1 cellular context compared by ENCODE assay signal in the genomic region with DNA sequence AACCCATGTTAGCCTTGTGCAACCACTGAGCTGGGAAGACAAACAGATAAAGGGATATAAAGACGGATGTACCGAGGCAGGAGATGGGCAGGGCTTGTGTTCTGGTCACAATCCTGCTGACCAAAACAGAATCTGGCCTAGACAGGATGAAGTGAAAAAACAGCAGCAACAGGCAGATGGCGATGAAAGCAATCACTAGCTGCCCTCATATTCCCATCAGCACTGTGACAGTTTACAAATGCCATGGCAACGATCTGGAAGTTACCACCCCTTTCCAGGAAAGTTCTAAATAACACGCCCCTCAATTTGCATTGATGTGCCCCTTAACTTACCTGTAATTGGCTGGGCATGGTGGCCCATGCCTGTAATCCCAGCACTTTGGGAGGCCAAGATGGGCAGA.
TF ChIP-seq lines count a peak whose summit lies in the region.

No MANE protein-coding gene starts in this region.

TF ChIP-seq in H1, 55 proteins besides CTCF, POLR2A, EP300 and RAD21 (continued from another document):
- no peak for TF ChIP-seq SIN3A (conservative IDR thresholded peaks at IDR 0.05 in 1 of 2, IDR thresholded peaks at IDR 0.05 in 1 of 2; ENCODE audit: low read depth in 1 of 2, low read length in 2 of 2)
- no peak for TF ChIP-seq CTBP2 (IDR thresholded peaks at IDR 0.05; ENCODE audit: borderline replicate concordance, insufficient read depth, insufficient read length, low read length)
- TF ChIP-seq, protein P1, sequence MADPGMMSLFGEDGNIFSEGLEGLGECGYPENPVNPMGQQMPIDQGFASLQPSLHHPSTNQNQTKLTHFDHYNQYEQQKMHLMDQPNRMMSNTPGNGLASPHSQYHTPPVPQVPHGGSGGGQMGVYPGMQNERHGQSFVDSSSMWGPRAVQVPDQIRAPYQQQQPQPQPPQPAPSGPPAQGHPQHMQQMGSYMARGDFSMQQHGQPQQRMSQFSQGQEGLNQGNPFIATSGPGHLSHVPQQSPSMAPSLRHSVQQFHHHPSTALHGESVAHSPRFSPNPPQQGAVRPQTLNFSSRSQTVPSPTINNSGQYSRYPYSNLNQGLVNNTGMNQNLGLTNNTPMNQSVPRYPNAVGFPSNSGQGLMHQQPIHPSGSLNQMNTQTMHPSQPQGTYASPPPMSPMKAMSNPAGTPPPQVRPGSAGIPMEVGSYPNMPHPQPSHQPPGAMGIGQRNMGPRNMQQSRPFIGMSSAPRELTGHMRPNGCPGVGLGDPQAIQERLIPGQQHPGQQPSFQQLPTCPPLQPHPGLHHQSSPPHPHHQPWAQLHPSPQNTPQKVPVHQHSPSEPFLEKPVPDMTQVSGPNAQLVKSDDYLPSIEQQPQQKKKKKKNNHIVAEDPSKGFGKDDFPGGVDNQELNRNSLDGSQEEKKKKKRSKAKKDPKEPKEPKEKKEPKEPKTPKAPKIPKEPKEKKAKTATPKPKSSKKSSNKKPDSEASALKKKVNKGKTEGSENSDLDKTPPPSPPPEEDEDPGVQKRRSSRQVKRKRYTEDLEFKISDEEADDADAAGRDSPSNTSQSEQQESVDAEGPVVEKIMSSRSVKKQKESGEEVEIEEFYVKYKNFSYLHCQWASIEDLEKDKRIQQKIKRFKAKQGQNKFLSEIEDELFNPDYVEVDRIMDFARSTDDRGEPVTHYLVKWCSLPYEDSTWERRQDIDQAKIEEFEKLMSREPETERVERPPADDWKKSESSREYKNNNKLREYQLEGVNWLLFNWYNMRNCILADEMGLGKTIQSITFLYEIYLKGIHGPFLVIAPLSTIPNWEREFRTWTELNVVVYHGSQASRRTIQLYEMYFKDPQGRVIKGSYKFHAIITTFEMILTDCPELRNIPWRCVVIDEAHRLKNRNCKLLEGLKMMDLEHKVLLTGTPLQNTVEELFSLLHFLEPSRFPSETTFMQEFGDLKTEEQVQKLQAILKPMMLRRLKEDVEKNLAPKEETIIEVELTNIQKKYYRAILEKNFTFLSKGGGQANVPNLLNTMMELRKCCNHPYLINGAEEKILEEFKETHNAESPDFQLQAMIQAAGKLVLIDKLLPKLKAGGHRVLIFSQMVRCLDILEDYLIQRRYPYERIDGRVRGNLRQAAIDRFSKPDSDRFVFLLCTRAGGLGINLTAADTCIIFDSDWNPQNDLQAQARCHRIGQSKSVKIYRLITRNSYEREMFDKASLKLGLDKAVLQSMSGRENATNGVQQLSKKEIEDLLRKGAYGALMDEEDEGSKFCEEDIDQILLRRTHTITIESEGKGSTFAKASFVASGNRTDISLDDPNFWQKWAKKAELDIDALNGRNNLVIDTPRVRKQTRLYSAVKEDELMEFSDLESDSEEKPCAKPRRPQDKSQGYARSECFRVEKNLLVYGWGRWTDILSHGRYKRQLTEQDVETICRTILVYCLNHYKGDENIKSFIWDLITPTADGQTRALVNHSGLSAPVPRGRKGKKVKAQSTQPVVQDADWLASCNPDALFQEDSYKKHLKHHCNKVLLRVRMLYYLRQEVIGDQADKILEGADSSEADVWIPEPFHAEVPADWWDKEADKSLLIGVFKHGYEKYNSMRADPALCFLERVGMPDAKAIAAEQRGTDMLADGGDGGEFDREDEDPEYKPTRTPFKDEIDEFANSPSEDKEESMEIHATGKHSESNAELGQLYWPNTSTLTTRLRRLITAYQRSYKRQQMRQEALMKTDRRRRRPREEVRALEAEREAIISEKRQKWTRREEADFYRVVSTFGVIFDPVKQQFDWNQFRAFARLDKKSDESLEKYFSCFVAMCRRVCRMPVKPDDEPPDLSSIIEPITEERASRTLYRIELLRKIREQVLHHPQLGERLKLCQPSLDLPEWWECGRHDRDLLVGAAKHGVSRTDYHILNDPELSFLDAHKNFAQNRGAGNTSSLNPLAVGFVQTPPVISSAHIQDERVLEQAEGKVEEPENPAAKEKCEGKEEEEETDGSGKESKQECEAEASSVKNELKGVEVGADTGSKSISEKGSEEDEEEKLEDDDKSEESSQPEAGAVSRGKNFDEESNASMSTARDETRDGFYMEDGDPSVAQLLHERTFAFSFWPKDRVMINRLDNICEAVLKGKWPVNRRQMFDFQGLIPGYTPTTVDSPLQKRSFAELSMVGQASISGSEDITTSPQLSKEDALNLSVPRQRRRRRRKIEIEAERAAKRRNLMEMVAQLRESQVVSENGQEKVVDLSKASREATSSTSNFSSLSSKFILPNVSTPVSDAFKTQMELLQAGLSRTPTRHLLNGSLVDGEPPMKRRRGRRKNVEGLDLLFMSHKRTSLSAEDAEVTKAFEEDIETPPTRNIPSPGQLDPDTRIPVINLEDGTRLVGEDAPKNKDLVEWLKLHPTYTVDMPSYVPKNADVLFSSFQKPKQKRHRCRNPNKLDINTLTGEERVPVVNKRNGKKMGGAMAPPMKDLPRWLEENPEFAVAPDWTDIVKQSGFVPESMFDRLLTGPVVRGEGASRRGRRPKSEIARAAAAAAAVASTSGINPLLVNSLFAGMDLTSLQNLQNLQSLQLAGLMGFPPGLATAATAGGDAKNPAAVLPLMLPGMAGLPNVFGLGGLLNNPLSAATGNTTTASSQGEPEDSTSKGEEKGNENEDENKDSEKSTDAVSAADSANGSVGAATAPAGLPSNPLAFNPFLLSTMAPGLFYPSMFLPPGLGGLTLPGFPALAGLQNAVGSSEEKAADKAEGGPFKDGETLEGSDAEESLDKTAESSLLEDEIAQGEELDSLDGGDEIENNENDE (IDR thresholded peaks at IDR 0.05; ENCODE audit: insufficient replicate concordance, low read length): no peak
- no peak for TF ChIP-seq TAF7 (optimal IDR thresholded peaks at IDR 0.05; ENCODE audit: borderline replicate concordance, low read depth, low read length)
- no peak for TF ChIP-seq CEBPB (IDR thresholded peaks at IDR 0.05; ENCODE audit: low read depth, low read length)
- TF ChIP-seq RNF2 (IDR thresholded peaks at IDR 0.05; ENCODE audit: borderline replicate concordance, low read depth, low read length, missing control alignments, poor library complexity, severe bottlenecking): no peak
